In genomic region chr11:31720225-31720624, GRCh38 we compare ENCODE assay signal across 20 cellular contexts.
A peak's percentile ranks its signal among the peaks of the same experiment; 100 is the strongest.
DNase-seq lines count a peak whose midpoint lies in the region; ATAC-seq and TF ChIP-seq lines count a peak whose summit lies in the region.
"Had no signal": no experiment of that assay in that cellular context is flagged by ENCODE, and none has a peak within 500 bp of the region (broad histone marks: within the 10 kb centered on the region; RNA-seq: fewer than 3 reads in every experiment).

No MANE protein-coding gene starts in this region.

- peaks cover 19% of the 10 kb centered on the region for H3K4me1 ChIP-seq in GM23338 (ENCODE audit: insufficient read depth)
- H3K4me1 ChIP-seq: A549 had no signal

- no peaks in the 10 kb centered on the region for H4K20me1 ChIP-seq in GM23338 (replicated peaks; ENCODE audit: insufficient read depth)

- ATAC-seq in GM23338 = peak; percentile 45; the same call in 2 of the 3 replicates
- ATAC-seq in GM19351 (IDR thresholded peaks at IDR 0.05; ENCODE audit: unreplicated experiment) = no peak
- ATAC-seq in HG02623 (IDR thresholded peaks at IDR 0.05; ENCODE audit: unreplicated experiment) = no peak
- ATAC-seq: A549, HCT116 had no signal

- H3K4me2 ChIP-seq in GM23338 = no peak overlapping the region
- H3K4me2 ChIP-seq: A549, PC-9 had no signal

- no peak overlapping the region for H3K4me3 Mint-ChIP-seq in GM23338

- H3K4me1 Mint-ChIP-seq in GM23338 = peaks cover 28% of the 10 kb centered on the region

- no peak overlapping the region for H3K27ac ChIP-seq in GM23338 (ENCODE audit: low read depth)
- H3K27ac ChIP-seq: A549, C4-2B, GM23248, PC-9 had no signal

- H3K36me3 ChIP-seq in GM23338 (ENCODE audit: insufficient read depth) = no peaks in the 10 kb centered on the region

- H3K9me3 Mint-ChIP-seq in GM23338 = no peaks in the 10 kb centered on the region

- no peaks in the 10 kb centered on the region for H3K36me3 Mint-ChIP-seq in GM23338 (ENCODE audit: low read depth)

- no peak overlapping the region for H3K27ac Mint-ChIP-seq in GM23338

- no peak overlapping the region for H2AFZ ChIP-seq in GM23338
- H2AFZ ChIP-seq: GM23248, PC-9 had no signal

- no peak for TF ChIP-seq CTCF in GM23338 (conservative IDR thresholded peaks at IDR 0.05; ENCODE audit: low read depth in 2 of 2)

- peak; percentile 80 for DNase-seq in COLO829 (ENCODE audit: low spot score)
- no peak for DNase-seq in GM23338 (ENCODE audit: low spot score)
- peak; percentile 85 for DNase-seq in SK-MEL-5 (ENCODE audit: low read depth, low spot score)
- peak; percentile 17 for DNase-seq in epidermal melanocyte (ENCODE audit: insufficient read length, low spot score)
- no peak for DNase-seq in Ammon's horn (ENCODE audit: low spot score)
- DNase-seq in NCI-H1105 (lab: John Stamatoyannopoulos, UW) = no peak
- DNase-seq: COR-L47, GF-D8, GM23248, KG1, NCI-H1092, NCI-H1694, NCI-H510A, NCI-H82, PC-9 had no signal

- in situ Hi-C loops in SK-MEL-5 (cut with HindIII; ENCODE audit: low pct_unique_long_range_greater_than_20kb, low sequenced_read_pairs) = no loop called here

- no peaks in the 10 kb centered on the region for H3K79me2 ChIP-seq in GM23338 (replicated peaks; ENCODE audit: insufficient read depth)

- H3F3A ChIP-seq in GM23338 (replicated peaks; ENCODE audit: low read depth) = no peaks in the 10 kb centered on the region

- no peaks in the 10 kb centered on the region for H3K27me3 ChIP-seq in GM23338 (ENCODE audit: insufficient read depth)

- H3K4me3 ChIP-seq in GM23338 = no peak overlapping the region
- H3K4me3 ChIP-seq: A549, GM23248, PC-9 had no signal

- peaks cover 2% of the 10 kb centered on the region for H3K27me3 Mint-ChIP-seq in GM23338 (ENCODE audit: insufficient read depth, low read depth, poor library complexity)

- H3K9me2 ChIP-seq in GM23338 (ENCODE audit: insufficient read depth) = no peaks in the 10 kb centered on the region; the same call in 1 of the 2 replicates

TF ChIP-seq in GM23338, 12 proteins besides CTCF, POLR2A, EP300 and RAD21:
- TF ChIP-seq REST (IDR thresholded peaks at IDR 0.05; ENCODE audit: unreplicated experiment) (no peak), NANOG (IDR thresholded peaks at IDR 0.05; ENCODE audit: borderline replicate concordance) (no peak), EZH2 (IDR thresholded peaks at IDR 0.05; ENCODE audit: low read depth, unreplicated experiment) (no peak), CREB1 (CRISPR knock-in tag; IDR thresholded peaks at IDR 0.05; ENCODE audit: low read depth) (no peak), ZNF462 (CRISPR knock-in tag; IDR thresholded peaks at IDR 0.05) (no peak), ETS1 (IDR thresholded peaks at IDR 0.05) (no peak), STAT1 (IDR thresholded peaks at IDR 0.05; ENCODE audit: unreplicated experiment) (no peak), POLR2AphosphoS5 (IDR thresholded peaks at IDR 0.05; ENCODE audit: low read depth) (no peak), ZNF114 (CRISPR knock-in tag; IDR thresholded peaks at IDR 0.05) (no peak)

Comparison
In these comparisons a context has a peak if more than half of its experiments do, and no peak if none do; other contexts are left out.
1. DNase-seq: peak in COLO829 (single experiment), SK-MEL-5 (single experiment) and epidermal melanocyte (single experiment); none in GM23338 (single experiment), Ammon's horn (single experiment) and NCI-H1105 (single experiment).